ENCODE assay signal across 9 cellular contexts in genomic region chr1:39270368-39270767, GRCh38.
DNase-seq lines count a peak whose midpoint lies in the region; ATAC-seq and TF ChIP-seq lines count a peak whose summit lies in the region.
"Had no signal": no experiment of that assay in that cellular context is flagged by ENCODE, and none has a peak within 500 bp of the region (broad histone marks: within the 10 kb centered on the region; RNA-seq: fewer than 3 reads in every experiment).

No MANE protein-coding gene starts in this region.

- intact Hi-C loops in activated CD4-positive, alpha-beta memory T cell treated with anti-CD3 and anti-CD28 coated beads for 36 hours (cut with micrococcal nuclease): no loop called here

- no peak for TF ChIP-seq CTCF in foreskin fibroblast (IDR thresholded peaks at IDR 0.05; ENCODE audit: low read depth, low read length)

- H3K27me3 Mint-ChIP-seq in activated CD4-positive, alpha-beta memory T cell treated with anti-CD3 and anti-CD28 coated beads for 36 hours: no peaks in the 10 kb centered on the region
- H3K27me3 Mint-ChIP-seq in stimulated activated naive CD8-positive, alpha-beta T cell treated with anti-CD3 and anti-CD28 coated beads, Interleukin-15, Interleukin-2, amounts not matched to agents 100 ng/mL and 50 ng/mL, for 24 hours: no peaks in the 10 kb centered on the region

- peak; percentile 80 for DNase-seq in NCI-H82 (lab: John Stamatoyannopoulos, UW)
- no peak for DNase-seq in NCI-H82 treated with DMSO at 0.1 percent for 48 hours (lab: John Stamatoyannopoulos, UW; ENCODE audit: unreplicated experiment)
- no peak for DNase-seq in activated CD4-positive, alpha-beta memory T cell treated with anti-CD3 and anti-CD28 coated beads for 36 hours
- DNase-seq in foreskin fibroblast: no peak
- no peak for DNase-seq in activated effector memory CD4-positive, alpha-beta T cell treated with Interleukin-2 at 50 U/mL for 16 hours
- no peak for DNase-seq in iPS-NIHi11 (ENCODE audit: low spot score)

- H3K4me1 Mint-ChIP-seq in activated CD4-positive, alpha-beta memory T cell treated with anti-CD3 and anti-CD28 coated beads for 36 hours (ENCODE audit: low read depth): peaks cover 76% of the 10 kb centered on the region
- peaks cover 72% of the 10 kb centered on the region for H3K4me1 Mint-ChIP-seq in stimulated activated naive CD8-positive, alpha-beta T cell treated with anti-CD3 and anti-CD28 coated beads, Interleukin-15, Interleukin-2, amounts not matched to agents 100 ng/mL and 50 ng/mL, for 24 hours (ENCODE audit: low read depth)

- H3K36me3 Mint-ChIP-seq in activated CD4-positive, alpha-beta memory T cell treated with anti-CD3 and anti-CD28 coated beads for 36 hours: peaks cover 15% of the 10 kb centered on the region
- H3K36me3 Mint-ChIP-seq in stimulated activated naive CD8-positive, alpha-beta T cell treated with anti-CD3 and anti-CD28 coated beads, Interleukin-15, Interleukin-2, amounts not matched to agents 100 ng/mL and 50 ng/mL, for 24 hours (ENCODE audit: low read depth): peaks cover 5% of the 10 kb centered on the region

- no peak overlapping the region for H3K4me3 Mint-ChIP-seq in activated CD4-positive, alpha-beta memory T cell treated with anti-CD3 and anti-CD28 coated beads for 36 hours
- H3K4me3 Mint-ChIP-seq in stimulated activated naive CD8-positive, alpha-beta T cell treated with anti-CD3 and anti-CD28 coated beads, Interleukin-15, Interleukin-2, amounts not matched to agents 100 ng/mL and 50 ng/mL, for 24 hours: peak overlapping the region; percentile 35

- H3K4me3 ChIP-seq in foreskin fibroblast (ENCODE audit: low read depth in 1 of 2, low read length in 2 of 2): peak overlapping the region; percentile 38 to 56
- H3K4me3 ChIP-seq: K562 had no signal

- H3K27ac Mint-ChIP-seq in activated CD4-positive, alpha-beta memory T cell treated with anti-CD3 and anti-CD28 coated beads for 36 hours: peak overlapping the region; percentile 62
- peak overlapping the region; percentile 64 for H3K27ac Mint-ChIP-seq in stimulated activated naive CD8-positive, alpha-beta T cell treated with anti-CD3 and anti-CD28 coated beads, Interleukin-15, Interleukin-2, amounts not matched to agents 100 ng/mL and 50 ng/mL, for 24 hours

- ATAC-seq in HG03108 (IDR thresholded peaks at IDR 0.05; ENCODE audit: unreplicated experiment): no peak

- POLR2A ChIA-PET in activated CD4-positive, alpha-beta memory T cell treated with anti-CD3 and anti-CD28 coated beads for 36 hours (lab: Charles Lee): interaction anchor here (3.2 kb wide), 1 partner anchor 66 kb away, joined by 13 read pairs; the partner anchor contains the start of gene MACF1

- H3K9me3 Mint-ChIP-seq in activated CD4-positive, alpha-beta memory T cell treated with anti-CD3 and anti-CD28 coated beads for 36 hours: no peaks in the 10 kb centered on the region
- no peaks in the 10 kb centered on the region for H3K9me3 Mint-ChIP-seq in stimulated activated naive CD8-positive, alpha-beta T cell treated with anti-CD3 and anti-CD28 coated beads, Interleukin-15, Interleukin-2, amounts not matched to agents 100 ng/mL and 50 ng/mL, for 24 hours

- CTCF ChIA-PET in activated CD4-positive, alpha-beta memory T cell treated with anti-CD3 and anti-CD28 coated beads for 36 hours (lab: Charles Lee): interaction anchor here (1.6 to 15.2 kb wide), 4 partner anchors 11 to 86 kb away, joined by 6 to 320 read pairs (median 26); no protein-coding TSS in a partner anchor
